4 cellular contexts compared by ENCODE assay signal in the genomic region with DNA sequence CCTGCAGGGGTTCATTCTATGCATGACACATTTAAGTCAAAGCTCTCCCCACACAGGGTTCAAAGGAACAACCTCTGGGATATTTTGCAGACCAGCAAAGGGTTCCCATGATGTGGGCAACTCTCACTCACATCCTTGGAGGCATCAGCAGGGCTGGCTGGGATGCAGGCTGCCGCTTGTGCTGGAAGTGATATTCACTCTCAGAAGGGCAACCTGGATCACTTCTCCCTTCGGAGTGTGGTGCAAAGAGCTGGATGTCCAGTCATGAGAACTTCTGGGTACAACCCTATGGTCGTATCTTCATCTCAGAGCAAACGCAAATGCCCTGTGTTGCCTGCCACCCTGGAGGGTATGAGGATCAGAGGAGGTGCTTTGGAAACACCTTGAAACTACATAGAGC.
"Had no signal": no experiment of that assay in that cellular context is flagged by ENCODE, and none has a peak within 500 bp of the region (broad histone marks: within the 10 kb centered on the region; RNA-seq: fewer than 3 reads in every experiment).

No MANE protein-coding gene starts in this region.

- H3K4me3 Mint-ChIP-seq: GM23338 had no signal

- H3K4me3 ChIP-seq: GM23338, K562 had no signal

- H3K9me3 Mint-ChIP-seq: GM23338 had no signal

- ATAC-seq: GM23338, K562 had no signal

- DNase-seq: HCEC 1CT, IMR-90 had no signal

- H3K27ac Mint-ChIP-seq: GM23338 had no signal
